ENCODE assay signal across 2 cellular contexts in the genomic region with DNA sequence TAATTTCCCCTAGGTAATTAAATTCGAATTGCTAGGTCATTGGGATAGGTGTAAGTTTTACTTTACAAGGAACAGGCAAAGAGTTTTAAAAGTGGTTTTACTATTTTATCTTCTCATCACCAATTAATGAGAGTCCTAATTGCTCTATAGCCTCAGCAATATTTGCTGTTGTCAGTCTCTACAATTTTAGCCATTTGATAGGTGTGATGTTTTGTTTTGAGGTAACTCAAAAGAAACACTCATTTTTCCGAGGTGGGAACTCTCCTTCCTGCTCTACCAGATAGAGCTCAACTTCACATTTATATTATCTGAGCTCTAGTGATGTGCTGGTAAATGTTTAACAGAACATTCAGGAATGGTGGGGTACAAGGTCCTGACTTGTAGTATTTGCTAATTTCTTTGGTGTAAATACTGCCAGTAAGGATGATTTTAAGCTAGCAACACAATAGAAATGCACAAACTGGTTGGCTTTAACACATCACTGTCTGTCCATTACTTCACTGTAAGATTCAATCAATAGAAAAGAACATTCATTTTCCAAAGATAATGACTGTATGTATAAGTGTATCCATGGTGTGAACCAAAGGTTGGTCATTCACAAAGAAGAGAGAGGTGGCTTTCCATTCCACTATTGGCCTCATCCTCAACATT.
A peak's percentile ranks its signal among the peaks of the same experiment; 100 is the strongest.
TF ChIP-seq lines count a peak whose summit lies in the region.

No MANE protein-coding gene starts in this region.

TF ChIP-seq in HepG2, 621 proteins besides CTCF, POLR2A, EP300 and RAD21 (continued from another document and continues in another):
- TF ChIP-seq HMGXB3 (CRISPR knock-in tag; IDR thresholded peaks at IDR 0.05; ENCODE audit: borderline replicate concordance) (0 out of 2 replicates have a peak, but pooled peaks have one; percentile 24), ZNF460 (CRISPR knock-in tag; IDR thresholded peaks at IDR 0.05; ENCODE audit: borderline replicate concordance) (no peak), PHF21A (CRISPR knock-in tag; IDR thresholded peaks at IDR 0.05) (no peak), RELA (CRISPR knock-in tag; IDR thresholded peaks at IDR 0.05) (no peak), FOXA3 (CRISPR knock-in tag; IDR thresholded peaks at IDR 0.05) (peak; percentile 90), ONECUT2 (CRISPR knock-in tag; IDR thresholded peaks at IDR 0.05) (0 out of 2 replicates have a peak, but pooled peaks have one; percentile 30)
- TF ChIP-seq, protein P1, sequence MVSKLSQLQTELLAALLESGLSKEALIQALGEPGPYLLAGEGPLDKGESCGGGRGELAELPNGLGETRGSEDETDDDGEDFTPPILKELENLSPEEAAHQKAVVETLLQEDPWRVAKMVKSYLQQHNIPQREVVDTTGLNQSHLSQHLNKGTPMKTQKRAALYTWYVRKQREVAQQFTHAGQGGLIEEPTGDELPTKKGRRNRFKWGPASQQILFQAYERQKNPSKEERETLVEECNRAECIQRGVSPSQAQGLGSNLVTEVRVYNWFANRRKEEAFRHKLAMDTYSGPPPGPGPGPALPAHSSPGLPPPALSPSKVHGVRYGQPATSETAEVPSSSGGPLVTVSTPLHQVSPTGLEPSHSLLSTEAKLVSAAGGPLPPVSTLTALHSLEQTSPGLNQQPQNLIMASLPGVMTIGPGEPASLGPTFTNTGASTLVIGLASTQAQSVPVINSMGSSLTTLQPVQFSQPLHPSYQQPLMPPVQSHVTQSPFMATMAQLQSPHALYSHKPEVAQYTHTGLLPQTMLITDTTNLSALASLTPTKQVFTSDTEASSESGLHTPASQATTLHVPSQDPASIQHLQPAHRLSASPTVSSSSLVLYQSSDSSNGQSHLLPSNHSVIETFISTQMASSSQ (IDR thresholded peaks at IDR 0.05; ENCODE audit: low read depth), result peak; percentile 96
- TF ChIP-seq, protein P1 (CRISPR knock-in tag; IDR thresholded peaks at IDR 0.05; ENCODE audit: borderline replicate concordance), result peak; percentile 98
- TF ChIP-seq, protein P2, sequence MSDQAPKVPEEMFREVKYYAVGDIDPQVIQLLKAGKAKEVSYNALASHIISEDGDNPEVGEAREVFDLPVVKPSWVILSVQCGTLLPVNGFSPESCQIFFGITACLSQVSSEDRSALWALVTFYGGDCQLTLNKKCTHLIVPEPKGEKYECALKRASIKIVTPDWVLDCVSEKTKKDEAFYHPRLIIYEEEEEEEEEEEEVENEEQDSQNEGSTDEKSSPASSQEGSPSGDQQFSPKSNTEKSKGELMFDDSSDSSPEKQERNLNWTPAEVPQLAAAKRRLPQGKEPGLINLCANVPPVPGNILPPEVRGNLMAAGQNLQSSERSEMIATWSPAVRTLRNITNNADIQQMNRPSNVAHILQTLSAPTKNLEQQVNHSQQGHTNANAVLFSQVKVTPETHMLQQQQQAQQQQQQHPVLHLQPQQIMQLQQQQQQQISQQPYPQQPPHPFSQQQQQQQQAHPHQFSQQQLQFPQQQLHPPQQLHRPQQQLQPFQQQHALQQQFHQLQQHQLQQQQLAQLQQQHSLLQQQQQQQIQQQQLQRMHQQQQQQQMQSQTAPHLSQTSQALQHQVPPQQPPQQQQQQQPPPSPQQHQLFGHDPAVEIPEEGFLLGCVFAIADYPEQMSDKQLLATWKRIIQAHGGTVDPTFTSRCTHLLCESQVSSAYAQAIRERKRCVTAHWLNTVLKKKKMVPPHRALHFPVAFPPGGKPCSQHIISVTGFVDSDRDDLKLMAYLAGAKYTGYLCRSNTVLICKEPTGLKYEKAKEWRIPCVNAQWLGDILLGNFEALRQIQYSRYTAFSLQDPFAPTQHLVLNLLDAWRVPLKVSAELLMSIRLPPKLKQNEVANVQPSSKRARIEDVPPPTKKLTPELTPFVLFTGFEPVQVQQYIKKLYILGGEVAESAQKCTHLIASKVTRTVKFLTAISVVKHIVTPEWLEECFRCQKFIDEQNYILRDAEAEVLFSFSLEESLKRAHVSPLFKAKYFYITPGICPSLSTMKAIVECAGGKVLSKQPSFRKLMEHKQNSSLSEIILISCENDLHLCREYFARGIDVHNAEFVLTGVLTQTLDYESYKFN (CRISPR knock-in tag; conservative IDR thresholded peaks at IDR 0.05), result peak; percentile 94
- TF ChIP-seq, protein P3, sequence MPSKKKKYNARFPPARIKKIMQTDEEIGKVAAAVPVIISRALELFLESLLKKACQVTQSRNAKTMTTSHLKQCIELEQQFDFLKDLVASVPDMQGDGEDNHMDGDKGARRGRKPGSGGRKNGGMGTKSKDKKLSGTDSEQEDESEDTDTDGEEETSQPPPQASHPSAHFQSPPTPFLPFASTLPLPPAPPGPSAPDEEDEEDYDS (CRISPR knock-in tag; IDR thresholded peaks at IDR 0.05), result 0 out of 2 replicates have a peak, but pooled peaks have one; percentile 37

TF ChIP-seq in SK-N-SH, 30 proteins besides CTCF, POLR2A, EP300 and RAD21 (continued from another document):
- TF ChIP-seq USF2 (IDR thresholded peaks at IDR 0.05; ENCODE audit: borderline replicate concordance, low read depth, low read length) (no peak), TAF1 (IDR thresholded peaks at IDR 0.05; ENCODE audit: borderline replicate concordance, low read depth, low read length) (no peak), ELF1 (IDR thresholded peaks at IDR 0.05) (no peak), RXRA (IDR thresholded peaks at IDR 0.05; ENCODE audit: borderline replicate concordance, low read depth) (no peak), RFX5 (IDR thresholded peaks at IDR 0.05; ENCODE audit: low read length) (no peak), MXI1 (IDR thresholded peaks at IDR 0.05; ENCODE audit: low read depth, low read length) (no peak), NFIC (IDR thresholded peaks at IDR 0.05; ENCODE audit: borderline replicate concordance) (no peak)
- TF ChIP-seq, protein P4, sequence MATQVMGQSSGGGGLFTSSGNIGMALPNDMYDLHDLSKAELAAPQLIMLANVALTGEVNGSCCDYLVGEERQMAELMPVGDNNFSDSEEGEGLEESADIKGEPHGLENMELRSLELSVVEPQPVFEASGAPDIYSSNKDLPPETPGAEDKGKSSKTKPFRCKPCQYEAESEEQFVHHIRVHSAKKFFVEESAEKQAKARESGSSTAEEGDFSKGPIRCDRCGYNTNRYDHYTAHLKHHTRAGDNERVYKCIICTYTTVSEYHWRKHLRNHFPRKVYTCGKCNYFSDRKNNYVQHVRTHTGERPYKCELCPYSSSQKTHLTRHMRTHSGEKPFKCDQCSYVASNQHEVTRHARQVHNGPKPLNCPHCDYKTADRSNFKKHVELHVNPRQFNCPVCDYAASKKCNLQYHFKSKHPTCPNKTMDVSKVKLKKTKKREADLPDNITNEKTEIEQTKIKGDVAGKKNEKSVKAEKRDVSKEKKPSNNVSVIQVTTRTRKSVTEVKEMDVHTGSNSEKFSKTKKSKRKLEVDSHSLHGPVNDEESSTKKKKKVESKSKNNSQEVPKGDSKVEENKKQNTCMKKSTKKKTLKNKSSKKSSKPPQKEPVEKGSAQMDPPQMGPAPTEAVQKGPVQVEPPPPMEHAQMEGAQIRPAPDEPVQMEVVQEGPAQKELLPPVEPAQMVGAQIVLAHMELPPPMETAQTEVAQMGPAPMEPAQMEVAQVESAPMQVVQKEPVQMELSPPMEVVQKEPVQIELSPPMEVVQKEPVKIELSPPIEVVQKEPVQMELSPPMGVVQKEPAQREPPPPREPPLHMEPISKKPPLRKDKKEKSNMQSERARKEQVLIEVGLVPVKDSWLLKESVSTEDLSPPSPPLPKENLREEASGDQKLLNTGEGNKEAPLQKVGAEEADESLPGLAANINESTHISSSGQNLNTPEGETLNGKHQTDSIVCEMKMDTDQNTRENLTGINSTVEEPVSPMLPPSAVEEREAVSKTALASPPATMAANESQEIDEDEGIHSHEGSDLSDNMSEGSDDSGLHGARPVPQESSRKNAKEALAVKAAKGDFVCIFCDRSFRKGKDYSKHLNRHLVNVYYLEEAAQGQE (IDR thresholded peaks at IDR 0.05; ENCODE audit: low read depth, low read length), result no peak
- TF ChIP-seq, protein P5, sequence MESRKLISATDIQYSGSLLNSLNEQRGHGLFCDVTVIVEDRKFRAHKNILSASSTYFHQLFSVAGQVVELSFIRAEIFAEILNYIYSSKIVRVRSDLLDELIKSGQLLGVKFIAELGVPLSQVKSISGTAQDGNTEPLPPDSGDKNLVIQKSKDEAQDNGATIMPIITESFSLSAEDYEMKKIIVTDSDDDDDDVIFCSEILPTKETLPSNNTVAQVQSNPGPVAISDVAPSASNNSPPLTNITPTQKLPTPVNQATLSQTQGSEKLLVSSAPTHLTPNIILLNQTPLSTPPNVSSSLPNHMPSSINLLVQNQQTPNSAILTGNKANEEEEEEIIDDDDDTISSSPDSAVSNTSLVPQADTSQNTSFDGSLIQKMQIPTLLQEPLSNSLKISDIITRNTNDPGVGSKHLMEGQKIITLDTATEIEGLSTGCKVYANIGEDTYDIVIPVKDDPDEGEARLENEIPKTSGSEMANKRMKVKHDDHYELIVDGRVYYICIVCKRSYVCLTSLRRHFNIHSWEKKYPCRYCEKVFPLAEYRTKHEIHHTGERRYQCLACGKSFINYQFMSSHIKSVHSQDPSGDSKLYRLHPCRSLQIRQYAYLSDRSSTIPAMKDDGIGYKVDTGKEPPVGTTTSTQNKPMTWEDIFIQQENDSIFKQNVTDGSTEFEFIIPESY (IDR thresholded peaks at IDR 0.05; ENCODE audit: borderline replicate concordance, low read depth), result no peak
